Comparison of ENCODE assay signal across 9 cellular contexts in the genomic region with DNA sequence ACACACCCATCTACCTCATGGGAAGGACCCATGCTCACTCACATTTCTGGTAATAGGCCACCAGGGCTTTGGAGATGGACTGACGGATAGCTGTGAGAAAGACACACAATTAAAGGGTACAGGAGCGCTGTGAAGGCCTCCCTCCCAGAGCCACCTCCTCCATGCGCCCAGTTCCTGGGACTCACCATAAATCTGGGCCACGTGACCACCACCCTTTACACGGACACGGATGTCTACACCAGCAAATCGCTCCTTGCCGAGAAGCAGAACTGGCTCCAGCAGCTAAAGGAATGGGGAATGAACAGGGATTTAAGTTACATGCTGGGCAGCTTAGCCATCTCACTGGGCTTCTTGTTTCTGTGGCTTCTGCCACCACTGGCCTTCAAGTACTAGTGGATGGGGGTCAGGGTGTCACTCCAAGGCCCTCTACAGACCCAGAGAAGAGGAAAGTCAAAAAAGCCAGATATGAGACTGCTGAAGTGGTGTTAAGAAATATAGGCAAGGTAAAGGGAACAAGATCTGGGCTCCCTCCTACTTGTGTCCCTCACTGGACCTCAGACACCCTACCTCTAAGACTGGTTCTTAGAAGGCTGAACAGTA. TPM values are rescaled to one million over a fixed set of nuclear protein-coding genes. Genes with fewer than 3 reads are reported as not detected.
DNase-seq lines count a peak whose midpoint lies in the region; ATAC-seq lines count a peak whose summit lies in the region.
"Had no signal": no experiment of that assay in that cellular context is flagged by ENCODE, and none has a peak within 500 bp of the region (broad histone marks: within the 10 kb centered on the region; RNA-seq: fewer than 3 reads in every experiment).

No MANE protein-coding gene starts in this region.

- H3K9me3 ChIP-seq in CD4-positive, CD25-positive, alpha-beta regulatory T cell (ENCODE audit: control insufficient read depth in 2 of 2, low read length in 2 of 2) = no peaks in the 10 kb centered on the region
- H3K9me3 ChIP-seq in HUES64 (ENCODE audit: insufficient read depth, low read depth, low read length) = no peaks in the 10 kb centered on the region
- no peaks in the 10 kb centered on the region for H3K9me3 ChIP-seq in adipocyte (ENCODE audit: control insufficient read depth, low read length)
- no peaks in the 10 kb centered on the region for H3K9me3 ChIP-seq in naive thymus-derived CD4-positive, alpha-beta T cell (ENCODE audit: control insufficient read depth in 2 of 3, low read length in 3 of 3)

- H3K27ac ChIP-seq in CD4-positive, CD25-positive, alpha-beta regulatory T cell (ENCODE audit: insufficient read depth, low read length, poor library complexity, severe bottlenecking) = no peak overlapping the region
- peak overlapping the region; percentile 67 for H3K27ac ChIP-seq in HUES64 (ENCODE audit: low read depth, low read length)
- peak overlapping the region; percentile 97 for H3K27ac ChIP-seq in naive thymus-derived CD4-positive, alpha-beta T cell (ENCODE audit: low read depth, low read length)

- POLR2A ChIA-PET in naive thymus-derived CD4-positive, alpha-beta T cell (lab: Charles Lee) = interaction anchor here (0.6 to 4.7 kb wide), 10 partner anchors 13 to 1794 kb away, joined by 3 to 115 read pairs (median 4); a partner anchor contains a TSS

- WGBS in HUES64 = 98% methylated on average over 8 of the region's 8 CpGs

- peaks cover 4% of the 10 kb centered on the region for H3K27me3 Mint-ChIP-seq in CD4-positive, CD25-positive, alpha-beta regulatory T cell
- peaks cover 0 to 5% (median 0%) of the 10 kb centered on the region in 5 donors for H3K27me3 Mint-ChIP-seq in naive thymus-derived CD4-positive, alpha-beta T cell

- H3K27ac Mint-ChIP-seq in CD4-positive, CD25-positive, alpha-beta regulatory T cell = peak overlapping the region; percentile 46 to 83 (median 72)
- H3K27ac Mint-ChIP-seq in naive thymus-derived CD4-positive, alpha-beta T cell = peak overlapping the region in 7 of 9 donors; percentile 52 to 100 (median 97)

- peaks cover 23% of the 10 kb centered on the region for H3K36me3 ChIP-seq in CD4-positive, CD25-positive, alpha-beta regulatory T cell (ENCODE audit: control insufficient read depth, insufficient read depth, low read length)
- H3K36me3 ChIP-seq in HUES64 (ENCODE audit: insufficient read depth, low read length) = peaks cover 33% of the 10 kb centered on the region
- peaks cover 31% of the 10 kb centered on the region for H3K36me3 ChIP-seq in adipocyte (ENCODE audit: control insufficient read depth, insufficient read depth, low read length, severe bottlenecking)
- H3K36me3 ChIP-seq in naive thymus-derived CD4-positive, alpha-beta T cell (ENCODE audit: control insufficient read depth in 2 of 3, insufficient read depth in 3 of 3, low read length in 3 of 3) = peaks cover 0 to 33% (median 11%) of the 10 kb centered on the region in 3 experiments

- CTCF ChIA-PET in naive thymus-derived CD4-positive, alpha-beta T cell (lab: Charles Lee) = interaction anchor here (1.8 kb wide), 1 partner anchor 21 kb away, joined by 7 read pairs; a partner anchor contains a TSS

- H3K9ac ChIP-seq in HUES64 (ENCODE audit: low read depth, low read length) = peak overlapping the region; percentile 99; the same call in 1 of the 2 replicates
- peak overlapping the region; percentile 98 for H3K9ac ChIP-seq in adipocyte (ENCODE audit: low read length)

- no peak for ATAC-seq in CD4-positive, CD25-positive, alpha-beta regulatory T cell (ENCODE audit: low read depth in 2 of 2)
- ATAC-seq in naive thymus-derived CD4-positive, alpha-beta T cell = no peak

- peak overlapping the region; percentile 65 to 100 (median 96) for H3K4me3 Mint-ChIP-seq in CD4-positive, CD25-positive, alpha-beta regulatory T cell
- peak overlapping the region; percentile 27 to 100 (median 96) for H3K4me3 Mint-ChIP-seq in naive thymus-derived CD4-positive, alpha-beta T cell

- peaks cover 35% of the 10 kb centered on the region for H3K4me1 ChIP-seq in CD4-positive, CD25-positive, alpha-beta regulatory T cell (ENCODE audit: control insufficient read depth, insufficient read depth, low read length, poor library complexity, severe bottlenecking)
- H3K4me1 ChIP-seq in HUES64 (ENCODE audit: insufficient read depth, low read length) = peaks cover 21% of the 10 kb centered on the region
- H3K4me1 ChIP-seq in adipocyte (ENCODE audit: control insufficient read depth, insufficient read depth, low read length) = peaks cover 25% of the 10 kb centered on the region
- H3K4me1 ChIP-seq in naive thymus-derived CD4-positive, alpha-beta T cell (ENCODE audit: control insufficient read depth in 2 of 2, insufficient read depth in 2 of 2, low read length in 2 of 2) = peaks cover 27 to 32% of the 10 kb centered on the region in 2 donors

- H3K27me3 ChIP-seq in CD4-positive, CD25-positive, alpha-beta regulatory T cell (ENCODE audit: control insufficient read depth, insufficient read depth, low read length) = no peaks in the 10 kb centered on the region
- H3K27me3 ChIP-seq in HUES64 (ENCODE audit: insufficient read depth, low read length) (no peaks in the 10 kb centered on the region), adipocyte (replicated peaks; ENCODE audit: control insufficient read depth, insufficient read depth, low read length) (no peaks in the 10 kb centered on the region)
- H3K27me3 ChIP-seq in naive thymus-derived CD4-positive, alpha-beta T cell (ENCODE audit: control insufficient read depth in 2 of 2, insufficient read depth in 2 of 2, low read length in 2 of 2) = no peaks in the 10 kb centered on the region

- DNase-seq in CD4-positive, CD25-positive, alpha-beta regulatory T cell = no peak
- DNase-seq in adipocyte (ENCODE audit: low read depth) (no peak), epidermal melanocyte (ENCODE audit: insufficient read length, low spot score) (no peak), dermis blood vessel endothelial cell (no peak), NCI-H1436 (lab: John Stamatoyannopoulos, UW) (no peak)
- no peak for DNase-seq in naive thymus-derived CD4-positive, alpha-beta T cell
- no peak for DNase-seq in stimulated activated CD4-positive, alpha-beta T cell treated with anti-CD3 and anti-CD28 coated beads, Interleukin-15, amount 100 ng/mL, for 24 hours
- DNase-seq: NCI-H2171 had no signal

- peaks cover 0 to 2% (median 0%) of the 10 kb centered on the region in 7 donors for H3K9me3 Mint-ChIP-seq in CD4-positive, CD25-positive, alpha-beta regulatory T cell
- H3K9me3 Mint-ChIP-seq in naive thymus-derived CD4-positive, alpha-beta T cell = peaks cover 0 to 11% (median 0%) of the 10 kb centered on the region in 11 donors

- peaks cover 0 to 57% (median 36%) of the 10 kb centered on the region in 4 donors for H3K4me1 Mint-ChIP-seq in CD4-positive, CD25-positive, alpha-beta regulatory T cell
- H3K4me1 Mint-ChIP-seq in naive thymus-derived CD4-positive, alpha-beta T cell = peaks cover 20 to 52% (median 38%) of the 10 kb centered on the region in 7 donors

- intact Hi-C loops in naive thymus-derived CD4-positive, alpha-beta T cell (cut with micrococcal nuclease) = loop anchor here in 1 of 2 donors (10.0 kb wide), 1 partner anchor 1011 kb away; a partner anchor contains a TSS

- H3K4me3 ChIP-seq in CD4-positive, CD25-positive, alpha-beta regulatory T cell (ENCODE audit: low read depth, low read length) = peak overlapping the region; percentile 90
- H3K4me3 ChIP-seq in HUES64 (ENCODE audit: low read length) (peak overlapping the region; percentile 87; the same call in 1 of the 2 replicates), adipocyte (ENCODE audit: low read length) (no peak overlapping the region)
- H3K4me3 ChIP-seq in naive thymus-derived CD4-positive, alpha-beta T cell (ENCODE audit: low read length) = no peak overlapping the region

- peaks cover 19% of the 10 kb centered on the region for H3K36me3 Mint-ChIP-seq in CD4-positive, CD25-positive, alpha-beta regulatory T cell
- peaks cover 5 to 30% (median 20%) of the 10 kb centered on the region in 5 donors for H3K36me3 Mint-ChIP-seq in naive thymus-derived CD4-positive, alpha-beta T cell

RNA-seq across cellular contexts. Expression of a gene that starts 2.2 kb away (rescaled TPM):
- total RNA-seq in CD4-positive, CD25-positive, alpha-beta regulatory T cell = 2,708 TPM
- 1,000 to 10,000 TPM; 1,440 to 2,367 (median 1,925) TPM for polyA plus RNA-seq in CD4-positive, CD25-positive, alpha-beta regulatory T cell
- 2,127 TPM for polyA plus RNA-seq in HUES64 (2013, experiment 1 of 2)
- 2,103 TPM for polyA plus RNA-seq in HUES64 (2013, experiment 2 of 2)
- 1,000 to 10,000 TPM; 2,281 to 4,335 (median 4,063) TPM for total RNA-seq in naive thymus-derived CD4-positive, alpha-beta T cell
- polyA plus RNA-seq in naive thymus-derived CD4-positive, alpha-beta T cell = 1,000 to 10,000 TPM; 2,448 to 2,618 TPM
- total RNA-seq in dermis blood vessel endothelial cell = 49.0 and 115 TPM in 2 replicates

RNA-seq across cellular contexts. Expression of a gene that starts 11.8 kb away (rescaled TPM):
- total RNA-seq in CD4-positive, CD25-positive, alpha-beta regulatory T cell = 322 TPM
- 10 to 100 TPM; 75.1 to 83.9 (median 82.8) TPM for polyA plus RNA-seq in CD4-positive, CD25-positive, alpha-beta regulatory T cell
- 88.8 TPM for polyA plus RNA-seq in HUES64 (2013, experiment 1 of 2)
- polyA plus RNA-seq in HUES64 (2013, experiment 2 of 2) = 72.1 TPM
- total RNA-seq in naive thymus-derived CD4-positive, alpha-beta T cell = 100 to 1,000 TPM; 180 to 247 (median 203) TPM
- polyA plus RNA-seq in naive thymus-derived CD4-positive, alpha-beta T cell = 100 to 1,000 TPM in 1 of 2 donors, 10 to 100 TPM in 1; 78.7 to 127 TPM
- 35.4 and 67.2 TPM in 2 replicates for total RNA-seq in dermis blood vessel endothelial cell

RNA-seq across cellular contexts. Expression of a gene that starts 21.1 kb away (rescaled TPM):
- 209 TPM for total RNA-seq in CD4-positive, CD25-positive, alpha-beta regulatory T cell
- 1 to 10 TPM; 1.3 to 3.9 (median 3.1) TPM for polyA plus RNA-seq in CD4-positive, CD25-positive, alpha-beta regulatory T cell
- 39.8 TPM for polyA plus RNA-seq in HUES64 (2013, experiment 1 of 2)
- polyA plus RNA-seq in HUES64 (2013, experiment 2 of 2) = 46.8 TPM
- total RNA-seq in naive thymus-derived CD4-positive, alpha-beta T cell = 100 to 1,000 TPM in 1 of 5 experiments, 10 to 100 TPM in 4; 16.4 to 205 (median 58.2) TPM
- 10 to 100 TPM in 1 of 2 donors, 1 to 10 TPM in 1; 2.6 to 18.5 TPM for polyA plus RNA-seq in naive thymus-derived CD4-positive, alpha-beta T cell
- total RNA-seq in dermis blood vessel endothelial cell = 13.6 and 22.1 TPM in 2 replicates

RNA-seq across cellular contexts. Expression of a gene that starts 26.9 kb away (rescaled TPM):
- total RNA-seq in CD4-positive, CD25-positive, alpha-beta regulatory T cell = 1,400 TPM
- 100 to 1,000 TPM in 3 of 4 donors, 10 to 100 TPM in 1; 89.8 to 134 (median 109) TPM for polyA plus RNA-seq in CD4-positive, CD25-positive, alpha-beta regulatory T cell
- polyA plus RNA-seq in HUES64 (2013, experiment 1 of 2) = 4.4 TPM
- 4.9 TPM for polyA plus RNA-seq in HUES64 (2013, experiment 2 of 2)
- 1,000 to 10,000 TPM in 1 of 5 experiments, 100 to 1,000 TPM in 3, 10 to 100 TPM in 1; 72.1 to 1,250 (median 187) TPM for total RNA-seq in naive thymus-derived CD4-positive, alpha-beta T cell
- 10 to 100 TPM; 75.5 to 97.1 TPM for polyA plus RNA-seq in naive thymus-derived CD4-positive, alpha-beta T cell
- 1.0 and 2.4 TPM in 2 replicates for total RNA-seq in dermis blood vessel endothelial cell

RNA-seq across cellular contexts. Expression of a gene that starts 42.4 kb away (rescaled TPM):
- 65.6 TPM for total RNA-seq in CD4-positive, CD25-positive, alpha-beta regulatory T cell
- 10 to 100 TPM; 53.6 to 61.4 (median 57.9) TPM for polyA plus RNA-seq in CD4-positive, CD25-positive, alpha-beta regulatory T cell
- polyA plus RNA-seq in HUES64 (2013, experiment 1 of 2) = 26.0 TPM
- polyA plus RNA-seq in HUES64 (2013, experiment 2 of 2) = 27.6 TPM
- 10 to 100 TPM; 44.2 to 57.2 (median 49.4) TPM for total RNA-seq in naive thymus-derived CD4-positive, alpha-beta T cell
- 10 to 100 TPM; 57.4 to 61.0 TPM for polyA plus RNA-seq in naive thymus-derived CD4-positive, alpha-beta T cell
- total RNA-seq in dermis blood vessel endothelial cell = 10.7 and 22.5 TPM in 2 replicates

Comparison
In these comparisons a context has a peak if more than half of its experiments do, and no peak if none do; other contexts are left out.
1. H3K4me3 ChIP-seq: peak in CD4-positive, CD25-positive, alpha-beta regulatory T cell (single experiment) and HUES64 (single experiment); none in adipocyte (single experiment) and naive thymus-derived CD4-positive, alpha-beta T cell (single experiment).
2. RNA of a gene that starts 2.2 kb away (total RNA-seq): 2,281 to 4,335 TPM in naive thymus-derived CD4-positive, alpha-beta T cell and 2,708 TPM in CD4-positive, CD25-positive, alpha-beta regulatory T cell (single experiment); 49.0 to 115 TPM in dermis blood vessel endothelial cell; every median in the first group is over 10 times any median in the second.